ENCODE assay signal across 16 cellular contexts in genomic region chr1:87155648-87156047, GRCh38.
DNase-seq lines count a peak whose midpoint lies in the region; ATAC-seq and TF ChIP-seq lines count a peak whose summit lies in the region.
"Had no signal": no experiment of that assay in that cellular context is flagged by ENCODE, and none has a peak within 500 bp of the region (broad histone marks: within the 10 kb centered on the region; RNA-seq: fewer than 3 reads in every experiment).

No MANE protein-coding gene starts in this region.

- no peak for TF ChIP-seq CTCF in SK-N-SH (IDR thresholded peaks at IDR 0.05)
- TF ChIP-seq CTCF in tibial nerve (IDR thresholded peaks at IDR 0.05) = peak in 1 of 5 experiments; percentile 10
- TF ChIP-seq CTCF in GM13976 (IDR thresholded peaks at IDR 0.05; ENCODE audit: borderline replicate concordance, control extremely low read depth, extremely low read depth, insufficient read depth, missing control alignments) = no peak
- no peak for TF ChIP-seq CTCF in smooth muscle cell (IDR thresholded peaks at IDR 0.05; ENCODE audit: borderline replicate concordance, insufficient read depth, poor library complexity, severe bottlenecking)

- H3F3A ChIP-seq in SK-N-SH (replicated peaks; ENCODE audit: insufficient read depth) = no peaks in the 10 kb centered on the region
- peaks cover 16% of the 10 kb centered on the region for H3F3A ChIP-seq in smooth muscle cell (ENCODE audit: low read depth)

- no peak overlapping the region for H2AFZ ChIP-seq in SK-N-SH (ENCODE audit: low read depth)
- no peak overlapping the region for H2AFZ ChIP-seq in smooth muscle cell (ENCODE audit: low read depth)

- H3K4me1 ChIP-seq in SK-N-SH (ENCODE audit: control insufficient read depth in 1 of 2, insufficient read depth in 2 of 2, low read depth in 1 of 2, low read length in 1 of 2) (peaks cover 0 to 10% of the 10 kb centered on the region in 2 experiments; a peak in 2 of 4 replicates), SJCRH30 (peaks cover 40% of the 10 kb centered on the region), mesodermal cell (ENCODE audit: control insufficient read depth, insufficient read depth, low read length, poor library complexity, severe bottlenecking) (peaks cover 4% of the 10 kb centered on the region), tibial nerve (peaks cover 0 to 50% (median 12%) of the 10 kb centered on the region in 4 donors), smooth muscle cell (ENCODE audit: low read depth) (peaks cover 20% of the 10 kb centered on the region)

- no peaks in the 10 kb centered on the region for H3K9me2 ChIP-seq in SK-N-SH

- no peaks in the 10 kb centered on the region for H3K36me3 ChIP-seq in SK-N-SH (replicated peaks in 1 of 2; ENCODE audit: control insufficient read depth in 1 of 2, insufficient read depth in 2 of 2, low read length in 1 of 2)
- no peaks in the 10 kb centered on the region for H3K36me3 ChIP-seq in SJCRH30
- H3K36me3 ChIP-seq in mesodermal cell (ENCODE audit: control insufficient read depth, insufficient read depth, low read length) = no peaks in the 10 kb centered on the region
- H3K36me3 ChIP-seq in tibial nerve = no peaks in the 10 kb centered on the region
- H3K36me3 ChIP-seq in smooth muscle cell (ENCODE audit: low read depth) = no peaks in the 10 kb centered on the region

- POLR2A ChIA-PET in SK-N-SH (lab: Yijun Ruan, JAX) = no interaction called here

- H3K4me3 ChIP-seq in SK-N-SH (ENCODE audit: low read depth in 2 of 2, low read length in 1 of 2) (no peak overlapping the region), SJCRH30 (peak overlapping the region; percentile 21), mesodermal cell (ENCODE audit: extremely low read depth, insufficient read depth, low read length, poor library complexity, severe bottlenecking) (no peak overlapping the region), tibial nerve (no peak overlapping the region), smooth muscle cell (no peak overlapping the region)

- H3K9me3 ChIP-seq in SK-N-SH (no peaks in the 10 kb centered on the region), SJCRH30 (replicated peaks) (no peaks in the 10 kb centered on the region), mesodermal cell (ENCODE audit: control insufficient read depth, low read length) (no peaks in the 10 kb centered on the region), tibial nerve (no peaks in the 10 kb centered on the region), smooth muscle cell (replicated peaks; ENCODE audit: low read depth) (no peaks in the 10 kb centered on the region)

- TF ChIP-seq EP300 in SK-N-SH (IDR thresholded peaks at IDR 0.05; ENCODE audit: borderline replicate concordance in 1 of 2, low read depth in 1 of 2, low read length in 1 of 2) (no peak), tibial nerve (IDR thresholded peaks at IDR 0.05) (no peak)

- no peaks in the 10 kb centered on the region for H3K79me2 ChIP-seq in SK-N-SH (ENCODE audit: insufficient read depth)
- no peaks in the 10 kb centered on the region for H3K79me2 ChIP-seq in smooth muscle cell (ENCODE audit: low read depth)

- no peak overlapping the region for H3K27ac ChIP-seq in SK-N-SH (ENCODE audit: low read depth in 2 of 2, low read length in 1 of 2)
- H3K27ac ChIP-seq in SJCRH30 = peak overlapping the region; percentile 92
- H3K27ac ChIP-seq in mesodermal cell (ENCODE audit: low read depth, low read length, severe bottlenecking) = peak overlapping the region; percentile 39
- peak overlapping the region in 3 of 4 donors; percentile 17 to 74 (median 66) for H3K27ac ChIP-seq in tibial nerve
- no peak overlapping the region for H3K27ac ChIP-seq in smooth muscle cell (ENCODE audit: low read depth)
- H3K27ac ChIP-seq: 22Rv1 had no signal

- CTCF ChIA-PET in SK-N-SH (lab: Yijun Ruan, JAX) = no interaction called here

- no peak for TF ChIP-seq RAD21 in SK-N-SH (IDR thresholded peaks at IDR 0.05; ENCODE audit: low read length)

- peak; percentile 26 for DNase-seq in SK-N-SH
- DNase-seq in SJCRH30 = peak; percentile 94 to 95
- DNase-seq in tibial nerve (ENCODE audit: low spot score in 2 of 2) = no peak
- DNase-seq in GM13976 (ENCODE audit: low spot score) = no peak
- no peak for DNase-seq in smooth muscle cell (lab: John Stamatoyannopoulos, UW; ENCODE audit: unreplicated experiment)
- DNase-seq: EL; H9; NCI-H1436; NCI-H2029 treated with DMSO at 0.1 percent for 48 hours; NCI-H2227 treated with DMSO at 0.1 percent for 48 hours; NCI-H524 treated with DMSO at 0.1 percent for 48 hours; NK-92 treated with Interleukin-12 subunit alpha and Interleukin-12 subunit beta, amount 100 ng/mL, for 24 hours had no signal

- in situ Hi-C loops in GM13976 (cut with MboI; ENCODE audit: low sequenced_read_pairs, unreplicated experiment) = no loop called here

- peaks cover 10% of the 10 kb centered on the region; the same call in 1 of the 2 replicates for H3K27me3 ChIP-seq in SK-N-SH (ENCODE audit: insufficient read depth)
- no peaks in the 10 kb centered on the region for H3K27me3 ChIP-seq in SJCRH30
- no peaks in the 10 kb centered on the region for H3K27me3 ChIP-seq in tibial nerve
- H3K27me3 ChIP-seq in smooth muscle cell (ENCODE audit: low read depth) = no peaks in the 10 kb centered on the region

- H4K20me1 ChIP-seq in SK-N-SH (ENCODE audit: insufficient read depth) = no peaks in the 10 kb centered on the region
- no peaks in the 10 kb centered on the region for H4K20me1 ChIP-seq in smooth muscle cell (ENCODE audit: low read depth)

- H3K4me2 ChIP-seq in SK-N-SH = no peak overlapping the region
- H3K4me2 ChIP-seq in smooth muscle cell = no peak overlapping the region

- no peak for TF ChIP-seq POLR2A in tibial nerve (IDR thresholded peaks at IDR 0.05)

- WGBS in SK-N-SH (ENCODE audit: low lambda C conversion rate) = 77% methylated on average over 8 of the region's 9 CpGs
- WGBS in mesodermal cell (ENCODE audit: insufficient coverage in 2 of 2), 2 experiments = 85 to 88% methylated on average over 4 of the region's 9 CpGs
- 24 to 28% methylated on average over 6 to 9 of the region's 9 CpGs for WGBS in tibial nerve, 2 donors
- 94% methylated on average over 9 of the region's 9 CpGs for WGBS in smooth muscle cell (ENCODE audit: low lambda C conversion rate)

- no peak for ATAC-seq in SK-N-SH treated with all-trans-retinoic acid at 6 μM for 48 hours
- no peak for ATAC-seq in GM18909 (IDR thresholded peaks at IDR 0.05; ENCODE audit: poor library complexity, unreplicated experiment)

- H3K9ac ChIP-seq in SK-N-SH = no peak overlapping the region
- no peak overlapping the region for H3K9ac ChIP-seq in smooth muscle cell (ENCODE audit: low read depth)

TF ChIP-seq in SK-N-SH, 30 proteins besides CTCF, POLR2A, EP300 and RAD21 (continues in another document):
- no peak for TF ChIP-seq RXRA (IDR thresholded peaks at IDR 0.05; ENCODE audit: borderline replicate concordance, low read depth)
- no peak for TF ChIP-seq ZBTB33 (IDR thresholded peaks at IDR 0.05; ENCODE audit: borderline replicate concordance, low read depth)
- no peak for TF ChIP-seq FOSL2 (IDR thresholded peaks at IDR 0.05; ENCODE audit: borderline replicate concordance, low read depth)

TF ChIP-seq in SK-N-SH treated with all-trans-retinoic acid at 6 μM for 48 hours, 23 proteins besides CTCF, POLR2A, EP300 and RAD21 (continues in another document):
- no peak for TF ChIP-seq ZNF70 (CRISPR knock-in tag; IDR thresholded peaks at IDR 0.05)
- no peak for TF ChIP-seq TCF4 (CRISPR knock-in tag; IDR thresholded peaks at IDR 0.05; ENCODE audit: borderline replicate concordance)
- TF ChIP-seq GLIS3 (CRISPR knock-in tag; IDR thresholded peaks at IDR 0.05) = no peak
- TF ChIP-seq TSHZ2 (CRISPR knock-in tag; IDR thresholded peaks at IDR 0.05) = no peak
- no peak for TF ChIP-seq RARB (CRISPR knock-in tag; IDR thresholded peaks at IDR 0.05)
- TF ChIP-seq POU6F1 (CRISPR knock-in tag; IDR thresholded peaks at IDR 0.05; ENCODE audit: borderline replicate concordance, low read depth) = no peak
- no peak for TF ChIP-seq ESRRG (CRISPR knock-in tag; IDR thresholded peaks at IDR 0.05)
- no peak for TF ChIP-seq ZNF565 (CRISPR knock-in tag; conservative IDR thresholded peaks at IDR 0.05; ENCODE audit: low read depth)
- no peak for TF ChIP-seq ZFP3 (CRISPR knock-in tag; IDR thresholded peaks at IDR 0.05)
- no peak for TF ChIP-seq ZFP30 (CRISPR knock-in tag; IDR thresholded peaks at IDR 0.05)

Comparison
In these comparisons a context has a peak if more than half of its experiments do, and no peak if none do; other contexts are left out.
1. DNase-seq: peak in SK-N-SH (single experiment) and SJCRH30 (2 of 2); none in tibial nerve (0 of 2), GM13976 (single experiment) and smooth muscle cell (single experiment).
2. H3K27ac ChIP-seq: peak in SJCRH30 (single experiment), mesodermal cell (single experiment) and tibial nerve (3 of 4); none in SK-N-SH (0 of 2) and smooth muscle cell (single experiment).